Comparison of ENCODE assay signal across 17 cellular contexts in the genomic region with DNA sequence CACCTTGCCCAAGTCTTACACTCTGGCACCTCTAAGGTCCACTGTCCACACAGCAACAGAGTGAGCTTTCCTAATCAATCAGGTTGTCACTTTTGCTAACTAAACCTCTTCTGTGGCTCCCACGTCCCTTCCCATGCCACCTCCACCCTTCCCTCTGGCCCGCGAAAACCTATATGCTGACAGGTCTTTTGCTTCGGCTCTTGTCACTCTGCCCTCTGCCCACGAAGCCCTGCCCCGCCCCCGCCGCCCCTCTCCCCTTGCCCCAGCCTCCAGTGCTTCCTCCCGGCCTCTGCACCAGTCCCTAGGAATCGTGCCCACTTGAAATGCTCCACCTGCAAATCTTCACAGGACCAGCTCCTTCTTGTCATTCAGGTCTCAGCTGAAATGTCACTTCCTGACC. TPM values are rescaled to one million over a fixed set of nuclear protein-coding genes. Genes with fewer than 3 reads are reported as not detected.
DNase-seq lines count a peak whose midpoint lies in the region; ATAC-seq, FAIRE-seq and TF ChIP-seq lines count a peak whose summit lies in the region.
"Had no signal": no experiment of that assay in that cellular context is flagged by ENCODE, and none has a peak within 500 bp of the region (broad histone marks: within the 10 kb centered on the region; RNA-seq: fewer than 3 reads in every experiment).

No MANE protein-coding gene starts in this region.

- H3K4me1 ChIP-seq in IMR-90 (ENCODE audit: control insufficient read depth, insufficient read depth, low read length) (peaks cover 28% of the 10 kb centered on the region), pancreas (peaks cover 5 to 68% (median 27%) of the 10 kb centered on the region in 3 donors)

- no peak overlapping the region for H3K4me3 Mint-ChIP-seq in activated T-cell treated with anti-CD3 and anti-CD28 coated beads, Interleukin-2, amount 50 U/mL, for 24 hours
- H3K4me3 Mint-ChIP-seq in dendritic cell treated with granulocyte-macrophage colony-stimulating factor and Interleukin-4, amounts not matched to agents 40 ng/mL and 50 ng/mL, for 4 days, result no peak overlapping the region
- H3K4me3 Mint-ChIP-seq: activated B cell treated with CpG ODN at 0.5 μM for 24 hours had no signal

- H3K4me3 ChIP-seq in IMR-90 (ENCODE audit: insufficient read depth, low read depth, low read length) (no peak overlapping the region), pancreas (no peak overlapping the region)
- H3K4me3 ChIP-seq: gastroesophageal sphincter, GM12878, lung, sigmoid colon, tibial artery had no signal

- dilution Hi-C loops in IMR-90 (cut with HindIII; ENCODE audit: low sequenced_read_pairs, unreplicated experiment), result no loop called here

- H3K36me3 Mint-ChIP-seq in activated T-cell treated with anti-CD3 and anti-CD28 coated beads, Interleukin-2, amount 50 U/mL, for 24 hours (ENCODE audit: low read depth), result peaks cover 5% of the 10 kb centered on the region
- H3K36me3 Mint-ChIP-seq in dendritic cell treated with granulocyte-macrophage colony-stimulating factor and Interleukin-4, amounts not matched to agents 40 ng/mL and 50 ng/mL, for 4 days (ENCODE audit: low read depth), result no peaks in the 10 kb centered on the region

- no peak overlapping the region for H4K8ac ChIP-seq in IMR-90 (ENCODE audit: low read depth in 2 of 2, low read length in 2 of 2)

- H4K5ac ChIP-seq in IMR-90 (ENCODE audit: low read depth, low read length), result no peak overlapping the region

- no peak for DNase-seq in activated T-cell treated with anti-CD3 and anti-CD28 coated beads, Interleukin-2, amount 50 U/mL, for 24 hours
- DNase-seq in activated T-cell treated with anti-CD3 and anti-CD28 coated beads for 4 hours (no peak), IMR-90 (no peak), pancreas (peak in 3 of 6 donors; percentile 39 to 49 (median 44)), NCI-H446 treated with DMSO at 0.1 percent for 48 hours (lab: John Stamatoyannopoulos, UW) (no peak)
- DNase-seq in activated CD4-positive, alpha-beta T cell treated with anti-CD3 and anti-CD28 coated beads, Interleukin-2, amount 50 U/mL, for 48 hours, result no peak
- no peak for DNase-seq in stimulated activated CD4-positive, alpha-beta T cell treated with anti-CD3 and anti-CD28 coated beads, Interleukin-2, amount 100 ng/mL, for 48 hours
- DNase-seq: activated B cell treated with CpG ODN at 0.5 μM for 24 hours; activated CD8-positive, alpha-beta memory T cell treated with anti-CD3 and anti-CD28 coated beads, Interleukin-2, amount 50 U/mL, for 48 hours; GOT3; sigmoid colon; T-helper 1 cell; tibial artery had no signal

- H3K27ac ChIP-seq in IMR-90 (ENCODE audit: insufficient read depth, low read length), result no peak overlapping the region; the same call in 1 of the 2 replicates
- peak overlapping the region in 2 of 4 donors; percentile 9 to 50 for H3K27ac ChIP-seq in pancreas

- no peak overlapping the region for H2BK15ac ChIP-seq in IMR-90 (ENCODE audit: low read depth, low read length)

- no peak overlapping the region for H3K4ac ChIP-seq in IMR-90 (ENCODE audit: low read depth, low read length)

- FAIRE-seq in pancreas (lab: Jason Lieb, UNC), result no peak
- FAIRE-seq: GM12878 had no signal

- no peak overlapping the region for H2BK20ac ChIP-seq in IMR-90 (ENCODE audit: low read depth, low read length)

- TF ChIP-seq CTCF in IMR-90 (conservative IDR thresholded peaks at IDR 0.05; ENCODE audit: low read depth, low read length) (no peak), pancreas (IDR thresholded peaks at IDR 0.05) (no peak)

- no peak overlapping the region for H4K91ac ChIP-seq in IMR-90 (ENCODE audit: insufficient read depth, low read depth, low read length)

- H3K27me3 Mint-ChIP-seq in activated T-cell treated with anti-CD3 and anti-CD28 coated beads, Interleukin-2, amount 50 U/mL, for 24 hours, result no peaks in the 10 kb centered on the region
- H3K27me3 Mint-ChIP-seq in dendritic cell treated with granulocyte-macrophage colony-stimulating factor and Interleukin-4, amounts not matched to agents 40 ng/mL and 50 ng/mL, for 4 days, result no peaks in the 10 kb centered on the region
- H3K27me3 Mint-ChIP-seq: activated B cell treated with CpG ODN at 0.5 μM for 24 hours had no signal

- WGBS in IMR-90 (ENCODE audit: extremely low coverage in 2 of 2, insufficient read length in 1 of 2), 2 experiments, result 40% methylated on average over 1 of the region's 10 CpGs; no CpG with 5 or more reads in 1 of the 2 experiments
- 30 to 34% methylated on average over 10 of the region's 10 CpGs for WGBS in pancreas, 2 donors

- H3K9me3 ChIP-seq in IMR-90 (ENCODE audit: control insufficient read depth, insufficient read depth, low read length) (no peaks in the 10 kb centered on the region), pancreas (no peaks in the 10 kb centered on the region)
- H3K9me3 ChIP-seq: gastroesophageal sphincter, sigmoid colon, tibial artery had no signal

- H3K4me2 ChIP-seq in IMR-90 (ENCODE audit: low read depth, low read length), result peak overlapping the region; percentile 32

- H2AFZ ChIP-seq in IMR-90 (replicated peaks; ENCODE audit: low read length, poor library complexity), result no peak overlapping the region

- BruUV-seq in IMR-90 (replicated peaks; lab: Mats Ljungman, UMichigan), result no TSS peak

- H3K79me1 ChIP-seq in IMR-90 (ENCODE audit: low read depth in 1 of 2, low read length in 2 of 2), result peaks cover 11 to 69% of the 10 kb centered on the region in 2 experiments; a peak in 3 of 4 replicates

- no peak overlapping the region for H2BK120ac ChIP-seq in IMR-90 (ENCODE audit: low read depth, low read length)

- CTCF ChIA-PET in IMR-90 (lab: Yijun Ruan, JAX), result interaction anchor here (0.7 kb wide), 1 partner anchor 128 kb away, joined by 7 read pairs; no protein-coding TSS in a partner anchor

- in situ Hi-C loops in IMR-90 (cut with MboI; ENCODE audit: low sequenced_read_pairs), result no loop called here

- TF ChIP-seq POLR2A in IMR-90 (IDR thresholded peaks at IDR 0.05; ENCODE audit: low read depth, low read length), result no peak

- no peak overlapping the region for H2AK9ac ChIP-seq in IMR-90 (replicated peaks; ENCODE audit: low read depth, low read length, poor library complexity)

- H3K36me3 ChIP-seq in IMR-90 (ENCODE audit: control insufficient read depth, insufficient read depth, low read length), result no peaks in the 10 kb centered on the region
- H3K36me3 ChIP-seq in pancreas, result no peaks in the 10 kb centered on the region
- H3K36me3 ChIP-seq: gastroesophageal sphincter, sigmoid colon, tibial artery had no signal

- no peak overlapping the region for H2BK5ac ChIP-seq in IMR-90 (ENCODE audit: low read depth, low read length, poor library complexity, severe bottlenecking)

- no peak overlapping the region for H3K23ac ChIP-seq in IMR-90 (ENCODE audit: low read depth, low read length)

- H3K9ac ChIP-seq in IMR-90 (ENCODE audit: low read depth, low read length), result no peak overlapping the region

- H3K4me1 Mint-ChIP-seq in activated T-cell treated with anti-CD3 and anti-CD28 coated beads, Interleukin-2, amount 50 U/mL, for 24 hours (ENCODE audit: low read depth), result peaks cover 40% of the 10 kb centered on the region
- H3K4me1 Mint-ChIP-seq in dendritic cell treated with granulocyte-macrophage colony-stimulating factor and Interleukin-4, amounts not matched to agents 40 ng/mL and 50 ng/mL, for 4 days (ENCODE audit: low read depth), result peaks cover 28% of the 10 kb centered on the region

- H3K14ac ChIP-seq in IMR-90 (replicated peaks; ENCODE audit: low read depth, low read length), result no peak overlapping the region; the same call in 1 of the 2 replicates

- intact Hi-C loops in IMR-90 (cut with micrococcal nuclease), result no loop called here
- intact Hi-C loops in dendritic cell treated with granulocyte-macrophage colony-stimulating factor and Interleukin-4, amounts not matched to agents 40 ng/mL and 50 ng/mL, for 4 days (cut with micrococcal nuclease), result no loop called here
- intact Hi-C loops in pancreas (cut with DNase I), result no loop called here

- H4K20me1 ChIP-seq in IMR-90 (ENCODE audit: insufficient read depth, low read length), result peaks cover 73% of the 10 kb centered on the region

- no peak for TF ChIP-seq RAD21 in IMR-90 (IDR thresholded peaks at IDR 0.05; ENCODE audit: low read length)

- no peak overlapping the region for H3K18ac ChIP-seq in IMR-90 (ENCODE audit: low read depth, low read length)

- peaks cover 25% of the 10 kb centered on the region for H3K9me1 ChIP-seq in IMR-90 (ENCODE audit: insufficient read depth, low read length)

- no peak overlapping the region for H3K56ac ChIP-seq in IMR-90 (ENCODE audit: extremely low read depth, insufficient read depth, low read length)

- H3K27me3 ChIP-seq in IMR-90 (ENCODE audit: control insufficient read depth, insufficient read depth, low read length) (no peaks in the 10 kb centered on the region), pancreas (no peaks in the 10 kb centered on the region)
- H3K27me3 ChIP-seq: gastroesophageal sphincter, sigmoid colon, tibial artery had no signal

- ATAC-seq in IMR-90 (ENCODE audit: low read depth) (no peak), pancreas (peak; percentile 48 to 78 (median 60))
- ATAC-seq: gastroesophageal sphincter had no signal

- POLR2A ChIA-PET in IMR-90 (lab: Charles Lee; ENCODE audit: unreplicated experiment), result no interaction called here

- H2AK5ac ChIP-seq in IMR-90 (ENCODE audit: low read depth, low read length), result 0 out of 2 replicates have a peak overlapping the region, but pooled peaks have one; percentile 31

- no peaks in the 10 kb centered on the region for H3K9me3 Mint-ChIP-seq in activated T-cell treated with anti-CD3 and anti-CD28 coated beads, Interleukin-2, amount 50 U/mL, for 24 hours
- H3K9me3 Mint-ChIP-seq in dendritic cell treated with granulocyte-macrophage colony-stimulating factor and Interleukin-4, amounts not matched to agents 40 ng/mL and 50 ng/mL, for 4 days, result no peaks in the 10 kb centered on the region
- H3K9me3 Mint-ChIP-seq: activated B cell treated with CpG ODN at 0.5 μM for 24 hours had no signal

- peak overlapping the region; percentile 20 for H3K27ac Mint-ChIP-seq in activated T-cell treated with anti-CD3 and anti-CD28 coated beads, Interleukin-2, amount 50 U/mL, for 24 hours
- H3K27ac Mint-ChIP-seq in dendritic cell treated with granulocyte-macrophage colony-stimulating factor and Interleukin-4, amounts not matched to agents 40 ng/mL and 50 ng/mL, for 4 days, result peak overlapping the region; percentile 69
- H3K27ac Mint-ChIP-seq: activated B cell treated with CpG ODN at 0.5 μM for 24 hours had no signal

TF ChIP-seq in IMR-90, 13 proteins besides CTCF, POLR2A, EP300 and RAD21:
- TF ChIP-seq FOS (IDR thresholded peaks at IDR 0.05; ENCODE audit: low read depth, low read length), result no peak
- no peak for TF ChIP-seq RFX5 (IDR thresholded peaks at IDR 0.05; ENCODE audit: low read depth, low read length)
- TF ChIP-seq MAFK (IDR thresholded peaks at IDR 0.05; ENCODE audit: low read depth, low read length), result no peak
- no peak for TF ChIP-seq SMC3 (IDR thresholded peaks at IDR 0.05; ENCODE audit: low read depth, low read length)
- no peak for TF ChIP-seq NFE2L2 (IDR thresholded peaks at IDR 0.05; ENCODE audit: low read depth, low read length)

RNA-seq across cellular contexts. Expression of a gene that starts 8.1 kb away (rescaled TPM):
- total RNA-seq in IMR-90 (2012; rRNA removed), result 35.0 and 35.8 TPM in 2 replicates
- 19.2 and 19.9 TPM in 2 replicates for polyA plus RNA-seq in IMR-90 (2012; rRNA removed)
- polyA plus RNA-seq in IMR-90 (2012; cell fraction: cytosol; rRNA removed), result 9.9 and 11.5 TPM in 2 replicates
- polyA plus RNA-seq in IMR-90 (2012; cell fraction: nucleus; rRNA removed; ENCODE audit: low replicate concordance), result 10.3 and 34.6 TPM in 2 replicates
- total RNA-seq in pancreas, result 10 to 100 TPM; 13.0 to 31.7 (median 18.4) TPM
- 1 to 10 TPM; 5.5 to 7.1 TPM for polyA plus RNA-seq in pancreas
